Comparison of ENCODE assay signal across 1 cellular context in genomic region chr3:53694051-53694450, GRCh38.
TF ChIP-seq lines count a peak whose summit lies in the region.

No MANE protein-coding gene starts in this region.

TF ChIP-seq in H1, 55 proteins besides CTCF, POLR2A, EP300 and RAD21:
- TF ChIP-seq TAF1 (IDR thresholded peaks at IDR 0.05; ENCODE audit: low read depth, low read length) (no peak), JUN (IDR thresholded peaks at IDR 0.05; ENCODE audit: low read depth, low read length) (no peak), BCL11A (IDR thresholded peaks at IDR 0.05; ENCODE audit: low read depth in 2 of 2, low read length in 2 of 2) (no peak), POU5F1 (IDR thresholded peaks at IDR 0.05; ENCODE audit: low read depth, low read length) (no peak), SRF (IDR thresholded peaks at IDR 0.05; ENCODE audit: low read depth, low read length) (no peak), ZNF274 (IDR thresholded peaks at IDR 0.05; ENCODE audit: borderline replicate concordance, extremely low read depth, low read length) (no peak), GABPA (IDR thresholded peaks at IDR 0.05; ENCODE audit: borderline replicate concordance, insufficient read depth, low read length) (no peak), RNF2 (IDR thresholded peaks at IDR 0.05; ENCODE audit: borderline replicate concordance, low read depth, low read length, missing control alignments, poor library complexity, severe bottlenecking) (no peak), SIX5 (IDR thresholded peaks at IDR 0.05; ENCODE audit: low read depth, low read length) (no peak), SP4 (IDR thresholded peaks at IDR 0.05; ENCODE audit: low read length) (no peak), NRF1 (IDR thresholded peaks at IDR 0.05; ENCODE audit: low read depth, low read length) (no peak), GTF2F1 (IDR thresholded peaks at IDR 0.05; ENCODE audit: borderline replicate concordance, low read depth, low read length) (no peak), KDM4A (IDR thresholded peaks at IDR 0.05; ENCODE audit: low read depth, low read length, severe bottlenecking) (no peak), CREB1 (IDR thresholded peaks at IDR 0.05) (no peak)
